In genomic region chr12:16136206-16136605, GRCh38 we compare ENCODE assay signal across 16 cellular contexts.
DNase-seq lines count a peak whose midpoint lies in the region; ATAC-seq and TF ChIP-seq lines count a peak whose summit lies in the region.
"Had no signal": no experiment of that assay in that cellular context is flagged by ENCODE, and none has a peak within 500 bp of the region (broad histone marks: within the 10 kb centered on the region; RNA-seq: fewer than 3 reads in every experiment).

No MANE protein-coding gene starts in this region.

- 16 to 23% methylated on average over 3 of the region's 3 CpGs for WGBS in body of pancreas, 2 donors
- WGBS in right lobe of liver (ENCODE audit: insufficient coverage, low coverage, low lambda C conversion rate, missing lambda C conversion rate) = 26% methylated on average over 3 of the region's 3 CpGs

- no peaks in the 10 kb centered on the region for H3K4me1 Mint-ChIP-seq in activated T-helper 1 cell treated with anti-CD3 and anti-CD28 coated beads, Interleukin-12 subunit alpha, Interleukin-12 subunit beta, Interleukin-2, Interleukin-4 antibody, amounts not matched to agents 30 ng/mL and 10 ng/mL and 1 ng/mL, durations not matched to agents 14 hours and 24 hours and 36 hours (ENCODE audit: low read depth)
- H3K4me1 Mint-ChIP-seq: IgD-negative memory B cell had no signal

- TF ChIP-seq POLR2A in body of pancreas (IDR thresholded peaks at IDR 0.05) (no peak), right lobe of liver (IDR thresholded peaks at IDR 0.05) (no peak)

- H3K27me3 Mint-ChIP-seq in activated T-helper 1 cell treated with anti-CD3 and anti-CD28 coated beads, Interleukin-12 subunit alpha, Interleukin-12 subunit beta, Interleukin-2, Interleukin-4 antibody, amounts not matched to agents 30 ng/mL and 10 ng/mL and 1 ng/mL, durations not matched to agents 14 hours and 24 hours and 36 hours (ENCODE audit: insufficient read depth) = no peaks in the 10 kb centered on the region
- H3K27me3 Mint-ChIP-seq: IgD-negative memory B cell had no signal

- intact Hi-C loops in body of pancreas (cut with DNase I) = no loop called here
- intact Hi-C loops in right lobe of liver (cut with DNase I) = no loop called here
- intact Hi-C loops in activated T-helper 1 cell treated with anti-CD3 and anti-CD28 coated beads, Interleukin-12 subunit alpha, Interleukin-12 subunit beta, Interleukin-2, Interleukin-4 antibody, amounts not matched to agents 30 ng/mL and 10 ng/mL and 1 ng/mL, durations not matched to agents 14 hours and 24 hours and 36 hours (cut with micrococcal nuclease) = no loop called here

- H3K27me3 ChIP-seq in body of pancreas (no peaks in the 10 kb centered on the region), right lobe of liver (no peaks in the 10 kb centered on the region)
- H3K27me3 ChIP-seq: BE2C had no signal

- no peaks in the 10 kb centered on the region for H3K36me3 Mint-ChIP-seq in activated T-helper 1 cell treated with anti-CD3 and anti-CD28 coated beads, Interleukin-12 subunit alpha, Interleukin-12 subunit beta, Interleukin-2, Interleukin-4 antibody, amounts not matched to agents 30 ng/mL and 10 ng/mL and 1 ng/mL, durations not matched to agents 14 hours and 24 hours and 36 hours (ENCODE audit: low read depth)
- H3K36me3 Mint-ChIP-seq: CD8-positive, alpha-beta T cell had no signal

- peaks cover 32% of the 10 kb centered on the region for H3K9me3 Mint-ChIP-seq in activated T-helper 1 cell treated with anti-CD3 and anti-CD28 coated beads, Interleukin-12 subunit alpha, Interleukin-12 subunit beta, Interleukin-2, Interleukin-4 antibody, amounts not matched to agents 30 ng/mL and 10 ng/mL and 1 ng/mL, durations not matched to agents 14 hours and 24 hours and 36 hours

- H3K9me3 ChIP-seq in body of pancreas (peaks cover 0 to 5% (median 0%) of the 10 kb centered on the region in 3 donors), right lobe of liver (peaks cover 0 to 8% (median 0%) of the 10 kb centered on the region in 4 donors)
- H3K9me3 ChIP-seq: BE2C had no signal

- peak; percentile 52 for ATAC-seq in body of pancreas
- peak; percentile 74 to 94 (median 91) for ATAC-seq in right lobe of liver
- no peak for ATAC-seq in HG02885 (IDR thresholded peaks at IDR 0.05; ENCODE audit: poor library complexity, unreplicated experiment)
- no peak for ATAC-seq in HG02623 (IDR thresholded peaks at IDR 0.05; ENCODE audit: unreplicated experiment)
- ATAC-seq: A549; CD8-positive, alpha-beta T cell; HCT116 had no signal

- H3K36me3 ChIP-seq in body of pancreas (replicated peaks in 1 of 2; ENCODE audit: insufficient read depth in 1 of 2, low read depth in 2 of 2) (no peaks in the 10 kb centered on the region), right lobe of liver (no peaks in the 10 kb centered on the region)
- H3K36me3 ChIP-seq: BE2C had no signal

- no peak overlapping the region for H3K4me3 ChIP-seq in body of pancreas
- H3K4me3 ChIP-seq in right lobe of liver = no peak overlapping the region
- H3K4me3 ChIP-seq: A549, GM23248 had no signal

- no peak overlapping the region for H3K4me3 Mint-ChIP-seq in activated T-helper 1 cell treated with anti-CD3 and anti-CD28 coated beads, Interleukin-12 subunit alpha, Interleukin-12 subunit beta, Interleukin-2, Interleukin-4 antibody, amounts not matched to agents 30 ng/mL and 10 ng/mL and 1 ng/mL, durations not matched to agents 14 hours and 24 hours and 36 hours
- H3K4me3 Mint-ChIP-seq: CD8-positive, alpha-beta T cell; IgD-negative memory B cell had no signal

- H3K27ac Mint-ChIP-seq in activated T-helper 1 cell treated with anti-CD3 and anti-CD28 coated beads, Interleukin-12 subunit alpha, Interleukin-12 subunit beta, Interleukin-2, Interleukin-4 antibody, amounts not matched to agents 30 ng/mL and 10 ng/mL and 1 ng/mL, durations not matched to agents 14 hours and 24 hours and 36 hours = no peak overlapping the region
- H3K27ac Mint-ChIP-seq: CD8-positive, alpha-beta T cell; IgD-negative memory B cell had no signal

- no peak for DNase-seq in body of pancreas
- DNase-seq in epithelial cell of prostate (ENCODE audit: low read depth, low spot score) = peak; percentile 24
- no peak for DNase-seq in right lobe of liver
- DNase-seq in activated T-helper 1 cell treated with anti-CD3 and anti-CD28 coated beads, Interleukin-12 subunit alpha, Interleukin-12 subunit beta, Interleukin-2, Interleukin-4 antibody, amounts not matched to agents 30 ng/mL and 10 ng/mL and 1 ng/mL, durations not matched to agents 14 hours and 24 hours and 36 hours (ENCODE audit: low spot score) = no peak
- DNase-seq: BE2C; CD8-positive, alpha-beta T cell; COR-L47; DMS153; GF-D8; GM23248 had no signal

- TF ChIP-seq CTCF in body of pancreas (IDR thresholded peaks at IDR 0.05) (no peak), right lobe of liver (IDR thresholded peaks at IDR 0.05) (no peak)

- H3K4me1 ChIP-seq in body of pancreas (peaks cover 13% of the 10 kb centered on the region), right lobe of liver (peaks cover 0 to 4% (median 0%) of the 10 kb centered on the region in 4 donors)
- H3K4me1 ChIP-seq: A549, BE2C had no signal

- H3K27ac ChIP-seq in body of pancreas = no peak overlapping the region
- peak overlapping the region; percentile 23 for H3K27ac ChIP-seq in epithelial cell of prostate
- peak overlapping the region in 1 of 3 donors; percentile 14 for H3K27ac ChIP-seq in right lobe of liver
- H3K27ac ChIP-seq: A549, C4-2B, GM23248 had no signal

Comparison
In these comparisons a context has a peak if more than half of its experiments do, and no peak if none do; other contexts are left out.
1. ATAC-seq: peak in body of pancreas (single experiment) and right lobe of liver (4 of 4); none in HG02885 (single experiment) and HG02623 (single experiment).